In the genomic region with DNA sequence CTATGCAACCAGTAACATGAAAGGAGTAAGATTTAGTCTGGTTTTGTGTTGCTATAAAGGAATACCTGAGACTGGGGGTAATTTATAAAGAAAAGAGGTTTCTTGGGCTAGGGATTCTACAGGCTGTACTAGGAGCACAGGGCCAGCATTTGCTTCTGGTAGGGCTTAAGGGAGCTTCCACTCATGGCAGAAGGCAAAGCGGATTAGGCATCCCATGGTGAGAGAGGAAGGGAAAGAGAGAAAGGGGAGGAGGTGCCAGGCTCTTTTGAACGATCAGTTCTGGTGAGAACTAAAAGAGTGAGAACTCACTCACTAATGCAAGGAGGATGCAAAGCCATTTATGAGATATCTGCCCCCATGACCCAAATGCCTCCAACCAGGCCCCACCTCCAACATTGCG, we compare ENCODE assay signal across 31 cellular contexts.
"Had no signal": no experiment of that assay in that cellular context is flagged by ENCODE, and none has a peak within 500 bp of the region (broad histone marks: within the 10 kb centered on the region; RNA-seq: fewer than 3 reads in every experiment).

No MANE protein-coding gene starts in this region.

- H3K9me3 Mint-ChIP-seq: activated CD8-positive, alpha-beta T cell treated with anti-CD3 and anti-CD28 coated beads for 36 hours; activated T-helper 17 cell treated with anti-CD3 and anti-CD28 coated beads, Interleukin-2, amount 50 U/mL, for 72 hours; T-helper 2 cell treated with Interferon-gamma antibody and Interleukin-4, amounts not matched to agents 5 μg/mL and 100 μg/mL, for 36 hours had no signal

- H3K27me3 ChIP-seq: brain microvascular endothelial cell, foreskin keratinocyte, gastrocnemius medialis had no signal

- ATAC-seq: activated CD8-positive, alpha-beta T cell treated with anti-CD3 and anti-CD28 coated beads for 36 hours; activated T-cell treated with anti-CD3 and anti-CD28 coated beads, Interleukin-2, amount 50 U/mL, for 4 hours; activated T-helper 17 cell treated with anti-CD3 and anti-CD28 coated beads, Interleukin-2, amount 50 U/mL, for 72 hours; foreskin keratinocyte; gastrocnemius medialis; heart left ventricle; T-helper 17 cell had no signal

- DNase-seq: activated CD4-positive, alpha-beta T cell treated with anti-CD3 and anti-CD28 coated beads for 1 hour; activated CD4-positive, alpha-beta T cell treated with anti-CD3 and anti-CD28 coated beads for 4 hours; activated CD4-positive, alpha-beta T cell treated with anti-CD3 and anti-CD28 coated beads, Interleukin-2, amount 50 U/mL, for 1 hour; activated CD4-positive, alpha-beta T cell treated with anti-CD3 and anti-CD28 coated beads, Interleukin-2, amount 50 U/mL, for 48 hours; activated CD8-positive, alpha-beta memory T cell treated with anti-CD3 and anti-CD28 coated beads for 24 hours; activated CD8-positive, alpha-beta T cell treated with anti-CD3 and anti-CD28 coated beads for 36 hours; activated effector memory CD4-positive, alpha-beta T cell treated with Interleukin-2 at 50 U/mL for 16 hours; activated gamma-delta T cell treated with Interleukin-2 at 50 U/mL for 16 hours; activated naive CD4-positive, alpha-beta T cell treated with anti-CD3 and anti-CD28 coated beads, Interleukin-2, amount 50 U/mL, for 16 hours; activated naive CD4-positive, alpha-beta T cell treated with Interleukin-2 at 50 U/mL for 16 hours; activated T-cell treated with anti-CD3 and anti-CD28 coated beads, Interleukin-2, amount 50 U/mL, for 4 hours; amniotic stem cell; anterior cingulate cortex; brain microvascular endothelial cell; dorsolateral prefrontal cortex; effector memory CD4-positive, alpha-beta T cell; erythroblast; foreskin keratinocyte; gastrocnemius medialis; glutamatergic neuron; heart left ventricle; T-helper 1 cell; T-helper 17 cell; T1000 had no signal

- H3K4me3 ChIP-seq: coronary artery, dorsolateral prefrontal cortex, esophagus muscularis mucosa, gastrocnemius medialis, heart left ventricle had no signal

- H3K27ac ChIP-seq: brain microvascular endothelial cell, coronary artery, dorsolateral prefrontal cortex, esophagus muscularis mucosa, foreskin keratinocyte, gastrocnemius medialis, heart left ventricle had no signal

- H3K36me3 ChIP-seq: brain microvascular endothelial cell, esophagus muscularis mucosa, gastrocnemius medialis, heart left ventricle had no signal

- H3K4me1 ChIP-seq: esophagus muscularis mucosa, foreskin keratinocyte, gastrocnemius medialis, heart left ventricle had no signal

- H3K4me1 Mint-ChIP-seq: activated T-helper 17 cell treated with anti-CD3 and anti-CD28 coated beads, Interleukin-2, amount 50 U/mL, for 72 hours; central memory CD8-positive, alpha-beta T cell; T-helper 17 cell had no signal

- H3K4me3 Mint-ChIP-seq: activated CD8-positive, alpha-beta T cell treated with anti-CD3 and anti-CD28 coated beads for 36 hours; activated naive CD8-positive, alpha-beta T cell; activated T-cell treated with anti-CD3 and anti-CD28 coated beads, Interleukin-2, amount 50 U/mL, for 4 hours; activated T-helper 17 cell treated with anti-CD3 and anti-CD28 coated beads, Interleukin-2, amount 50 U/mL, for 72 hours; central memory CD8-positive, alpha-beta T cell; dendritic cell treated with granulocyte-macrophage colony-stimulating factor and Interleukin-4, amounts not matched to agents 40 ng/mL and 50 ng/mL, for 4 days; T-helper 17 cell; T-helper 2 cell treated with Interferon-gamma antibody and Interleukin-4, amounts not matched to agents 5 μg/mL and 100 μg/mL, for 36 hours had no signal

- H3K27me3 Mint-ChIP-seq: T-helper 17 cell had no signal

- H3K27ac Mint-ChIP-seq: activated CD8-positive, alpha-beta T cell treated with anti-CD3 and anti-CD28 coated beads for 36 hours; activated naive CD8-positive, alpha-beta T cell; activated T-helper 17 cell treated with anti-CD3 and anti-CD28 coated beads, Interleukin-2, amount 50 U/mL, for 72 hours; dendritic cell treated with granulocyte-macrophage colony-stimulating factor and Interleukin-4, amounts not matched to agents 40 ng/mL and 50 ng/mL, for 4 days; T-helper 17 cell; T-helper 2 cell treated with Interferon-gamma antibody and Interleukin-4, amounts not matched to agents 5 μg/mL and 100 μg/mL, for 36 hours had no signal

- H3K36me3 Mint-ChIP-seq: activated naive CD8-positive, alpha-beta T cell had no signal
